Comparison of ENCODE assay signal across 32 cellular contexts in genomic region chr1:42168798-42169197, GRCh38. TPM values are rescaled to one million over a fixed set of nuclear protein-coding genes. Genes with fewer than 3 reads are reported as not detected.
DNase-seq lines count a peak whose midpoint lies in the region; ATAC-seq and TF ChIP-seq lines count a peak whose summit lies in the region.
"Had no signal": no experiment of that assay in that cellular context is flagged by ENCODE, and none has a peak within 500 bp of the region (broad histone marks: within the 10 kb centered on the region; RNA-seq: fewer than 3 reads in every experiment).

No MANE protein-coding gene starts in this region.

- DNase-seq in COR-L47 (lab: John Stamatoyannopoulos, UW): peak; percentile 86
- DNase-seq in DMS153 treated with DMSO at 0.1 percent for 48 hours (lab: John Stamatoyannopoulos, UW; ENCODE audit: unreplicated experiment): peak; percentile 71
- peak; percentile 17 for DNase-seq in NCI-H2196 treated with DMSO at 0.1 percent for 48 hours (lab: John Stamatoyannopoulos, UW; ENCODE audit: unreplicated experiment)
- peak; percentile 40 for DNase-seq in endodermal cell
- no peak for DNase-seq in SW 1271 (lab: John Stamatoyannopoulos, UW)
- no peak for DNase-seq in HK-2 (ENCODE audit: unreplicated experiment)
- DNase-seq: activated CD4-positive, CD25-positive, alpha-beta regulatory T cell; activated gamma-delta T cell; activated naive CD8-positive, alpha-beta T cell treated with anti-CD3 and anti-CD28 coated beads for 36 hours; aorta; BE2C; GDM1; HCEC 1CT; natural killer cell; NCI-H2171; NCI-H774; stimulated activated naive B cell treated with anti-CD40 and anti-IgM and Interleukin-4, amounts not matched to agents 10 μg/mL and 1 μg/mL and 100 μg/mL, for 72 hours; substantia nigra; upper lobe of left lung had no signal

- H3K4me3 ChIP-seq in endodermal cell (ENCODE audit: low read length): no peak overlapping the region
- H3K4me3 ChIP-seq: gastroesophageal sphincter, upper lobe of left lung had no signal

- no peaks in the 10 kb centered on the region for H3K27me3 Mint-ChIP-seq in endodermal cell (ENCODE audit: insufficient read depth)
- H3K27me3 Mint-ChIP-seq: activated naive CD8-positive, alpha-beta T cell treated with anti-CD3 and anti-CD28 coated beads for 36 hours; activated T-cell treated with anti-CD3 and anti-CD28 coated beads, Interleukin-2, amount 50 U/mL, for 24 hours had no signal

- H3K27ac Mint-ChIP-seq in endodermal cell: no peak overlapping the region
- H3K27ac Mint-ChIP-seq: activated naive CD8-positive, alpha-beta T cell treated with anti-CD3 and anti-CD28 coated beads for 36 hours; activated T-cell treated with anti-CD3 and anti-CD28 coated beads, Interleukin-2, amount 50 U/mL, for 24 hours; CD8-positive, alpha-beta T cell; mesothelial cell of epicardium; natural killer cell; stimulated activated naive B cell treated with anti-CD40 and anti-IgM and Interleukin-4, amounts not matched to agents 10 μg/mL and 1 μg/mL and 100 μg/mL, for 72 hours had no signal

- ATAC-seq in HG03025 (IDR thresholded peaks at IDR 0.05; ENCODE audit: low FRiP score, unreplicated experiment) (no peak), HG03460 (IDR thresholded peaks at IDR 0.05; ENCODE audit: unreplicated experiment) (no peak)
- ATAC-seq: CD8-positive, alpha-beta T cell; gastroesophageal sphincter; natural killer cell had no signal

- no peaks in the 10 kb centered on the region for H3K9me3 Mint-ChIP-seq in endodermal cell
- H3K9me3 Mint-ChIP-seq: activated naive CD8-positive, alpha-beta T cell treated with anti-CD3 and anti-CD28 coated beads for 36 hours; activated T-cell treated with anti-CD3 and anti-CD28 coated beads, Interleukin-2, amount 50 U/mL, for 24 hours; CD8-positive, alpha-beta T cell; mesothelial cell of epicardium; natural killer cell; stimulated activated naive B cell treated with anti-CD40 and anti-IgM and Interleukin-4, amounts not matched to agents 10 μg/mL and 1 μg/mL and 100 μg/mL, for 72 hours had no signal

- H3K36me3 Mint-ChIP-seq in endodermal cell (ENCODE audit: low read depth): no peaks in the 10 kb centered on the region
- H3K36me3 Mint-ChIP-seq: activated naive CD8-positive, alpha-beta T cell treated with anti-CD3 and anti-CD28 coated beads for 36 hours; CD8-positive, alpha-beta T cell; mesothelial cell of epicardium; natural killer cell; stimulated activated naive B cell treated with anti-CD40 and anti-IgM and Interleukin-4, amounts not matched to agents 10 μg/mL and 1 μg/mL and 100 μg/mL, for 72 hours had no signal

- no peak overlapping the region for H3K9ac ChIP-seq in endodermal cell (ENCODE audit: extremely low read depth, low read length, poor library complexity, severe bottlenecking)

- H3K4me3 Mint-ChIP-seq in endodermal cell: no peak overlapping the region
- H3K4me3 Mint-ChIP-seq: activated naive CD8-positive, alpha-beta T cell treated with anti-CD3 and anti-CD28 coated beads for 36 hours; activated T-cell treated with anti-CD3 and anti-CD28 coated beads, Interleukin-2, amount 50 U/mL, for 24 hours; CD8-positive, alpha-beta T cell; mesothelial cell of epicardium; natural killer cell; stimulated activated naive B cell treated with anti-CD40 and anti-IgM and Interleukin-4, amounts not matched to agents 10 μg/mL and 1 μg/mL and 100 μg/mL, for 72 hours had no signal

- peaks cover 29% of the 10 kb centered on the region for H3K4me1 ChIP-seq in endodermal cell (ENCODE audit: control insufficient read depth, insufficient read depth, low read length)
- H3K4me1 ChIP-seq: BE2C had no signal

- H3K27me3 ChIP-seq in endodermal cell (ENCODE audit: control insufficient read depth, insufficient read depth, low read length, poor library complexity, severe bottlenecking): no peaks in the 10 kb centered on the region
- H3K27me3 ChIP-seq: BE2C, upper lobe of left lung had no signal

- H3K4me1 Mint-ChIP-seq in endodermal cell: peaks cover 31% of the 10 kb centered on the region
- H3K4me1 Mint-ChIP-seq: activated naive CD8-positive, alpha-beta T cell treated with anti-CD3 and anti-CD28 coated beads for 36 hours; natural killer cell had no signal

- no peak for TF ChIP-seq CTCF in endodermal cell (conservative IDR thresholded peaks at IDR 0.05)

- no peak overlapping the region for H3K27ac ChIP-seq in endodermal cell (ENCODE audit: low read depth, low read length)
- H3K27ac ChIP-seq: gastroesophageal sphincter, upper lobe of left lung had no signal

- WGBS in endodermal cell (ENCODE audit: insufficient coverage in 1 of 2, insufficient read length in 1 of 2), 2 experiments: 77 to 92% methylated on average over 3 to 4 of the region's 4 CpGs

- H3K9me3 ChIP-seq in endodermal cell (ENCODE audit: control insufficient read depth, low read length): no peaks in the 10 kb centered on the region
- H3K9me3 ChIP-seq: BE2C, gastroesophageal sphincter, upper lobe of left lung had no signal

- H3K36me3 ChIP-seq in endodermal cell (ENCODE audit: control insufficient read depth, insufficient read depth, low read length): peaks cover 1% of the 10 kb centered on the region
- H3K36me3 ChIP-seq: BE2C, gastroesophageal sphincter, upper lobe of left lung had no signal

RNA-seq across cellular contexts. Expression of gene GUCA2A, which starts 4.3 kb away (rescaled TPM):
- total RNA-seq in endodermal cell: 1 to 10 TPM in 1 of 2 donors, not detected in 1; 1.9 TPM
- 1.1 TPM for polyA plus RNA-seq in endodermal cell (2013, experiment 1 of 2)
- polyA plus RNA-seq in endodermal cell (2013, experiment 2 of 2): 0.95 TPM
- total RNA-seq: activated naive CD8-positive, alpha-beta T cell treated with anti-CD3 and anti-CD28 coated beads for 36 hours; aorta; CD8-positive, alpha-beta T cell; endothelial cell of umbilical vein; fibroblast of lung; gastroesophageal sphincter; kidney epithelial cell; liver; M059J; mesothelial cell of epicardium; natural killer cell; omental fat pad; T-helper 1 cell treated with Interleukin-12 subunit alpha and Interleukin-12 subunit beta and Interleukin-4 antibody, amounts not matched to agents 30 ng/mL and 1 ng/mL, for 36 hours had no signal
- polyA plus RNA-seq: endothelial cell of umbilical vein, fibroblast of lung, liver had no signal

RNA-seq across cellular contexts. Expression of gene GUCA2B, which starts 15.6 kb away (rescaled TPM):
- not detected for total RNA-seq in endodermal cell
- not detected for polyA plus RNA-seq in endodermal cell (2013, experiment 1 of 2)
- polyA plus RNA-seq in endodermal cell (2013, experiment 2 of 2): not detected
- total RNA-seq: activated naive CD8-positive, alpha-beta T cell treated with anti-CD3 and anti-CD28 coated beads for 36 hours; aorta; CD8-positive, alpha-beta T cell; endothelial cell of umbilical vein; fibroblast of lung; gastroesophageal sphincter; kidney epithelial cell; liver; M059J; mesothelial cell of epicardium; natural killer cell; omental fat pad; T-helper 1 cell treated with Interleukin-12 subunit alpha and Interleukin-12 subunit beta and Interleukin-4 antibody, amounts not matched to agents 30 ng/mL and 1 ng/mL, for 36 hours; upper lobe of left lung had no signal
- polyA plus RNA-seq: endothelial cell of umbilical vein, fibroblast of lung had no signal

Comparison
In these comparisons a context has a peak if more than half of its experiments do, and no peak if none do; other contexts are left out.
1. DNase-seq: peak in COR-L47 (single experiment), DMS153 treated with DMSO at 0.1 percent for 48 hours (single experiment), NCI-H2196 treated with DMSO at 0.1 percent for 48 hours (single experiment) and endodermal cell (single experiment); none in SW 1271 (0 of 2) and HK-2 (single experiment).